Comparison of ENCODE assay signal across 18 cellular contexts in genomic region chr1:43056981-43057391, GRCh38.
DNase-seq lines count a peak whose midpoint lies in the region; ATAC-seq, FAIRE-seq and TF ChIP-seq lines count a peak whose summit lies in the region.
"Had no signal": no experiment of that assay in that cellular context is flagged by ENCODE, and none has a peak within 500 bp of the region (broad histone marks: within the 10 kb centered on the region; RNA-seq: fewer than 3 reads in every experiment).

No MANE protein-coding gene starts in this region.

- FAIRE-seq in GM12892 (lab: Jason Lieb, UNC): no peak
- FAIRE-seq: TTC549 had no signal

- H3K27me3 Mint-ChIP-seq in brain: no peaks in the 10 kb centered on the region
- H3K27me3 Mint-ChIP-seq: activated CD4-positive, alpha-beta T cell treated with anti-CD3 and anti-CD28 coated beads, Interleukin-2, amount 10 ng/mL, durations not matched to agents 7 days and 5 days had no signal

- DNase-seq in EL (peak; percentile 29), fibroblast of villous mesenchyme (ENCODE audit: low read depth) (peak; percentile 81), sciatic nerve (ENCODE audit: low spot score) (no peak), ACHN (no peak), GM12892 (ENCODE audit: insufficient read length) (no peak), NCI-H1092 treated with DMSO at 0.1 percent for 48 hours (lab: John Stamatoyannopoulos, UW) (no peak)
- DNase-seq: activated CD4-positive, alpha-beta T cell treated with anti-CD3 and anti-CD28 coated beads, Interleukin-2, amount 10 ng/mL, durations not matched to agents 7 days and 5 days; activated naive CD8-positive, alpha-beta T cell treated with anti-CD3 and anti-CD28 coated beads for 36 hours; activated T-cell treated with anti-CD3 and anti-CD28 coated beads, Interleukin-2, amount 50 U/mL, for 1 hour; effector memory CD8-positive, alpha-beta T cell; islet precursor cell; mammary epithelial cell; NCI-H187 treated with DMSO at 0.1 percent for 48 hours; RPMI8226 had no signal

- no peaks in the 10 kb centered on the region for H3K36me3 Mint-ChIP-seq in brain

- peak overlapping the region in 4 of 5 experiments; percentile 32 to 94 (median 91) for H3K27ac Mint-ChIP-seq in brain
- H3K27ac Mint-ChIP-seq: activated CD4-positive, alpha-beta T cell treated with anti-CD3 and anti-CD28 coated beads, Interleukin-2, amount 10 ng/mL, durations not matched to agents 7 days and 5 days; activated naive CD8-positive, alpha-beta T cell treated with anti-CD3 and anti-CD28 coated beads for 36 hours had no signal

- no peak overlapping the region for H3K4me3 ChIP-seq in fibroblast of villous mesenchyme (ENCODE audit: low read depth, low read length)

- H3K9me3 Mint-ChIP-seq in brain: peaks cover 0 to 5% (median 0%) of the 10 kb centered on the region in 5 experiments
- H3K9me3 Mint-ChIP-seq: activated CD4-positive, alpha-beta T cell treated with anti-CD3 and anti-CD28 coated beads, Interleukin-2, amount 10 ng/mL, durations not matched to agents 7 days and 5 days; activated naive CD8-positive, alpha-beta T cell treated with anti-CD3 and anti-CD28 coated beads for 36 hours; effector memory CD8-positive, alpha-beta T cell; stimulated activated naive CD8-positive, alpha-beta T cell treated with anti-CD3 and anti-CD28 coated beads, Interleukin-15, Interleukin-2, amounts not matched to agents 100 ng/mL and 50 ng/mL, for 24 hours had no signal

- TF ChIP-seq POLR2A in GM12892 (IDR thresholded peaks at IDR 0.05; ENCODE audit: low read depth, low read length): no peak

- ATAC-seq in sciatic nerve (peak; percentile 48), HG03025 (IDR thresholded peaks at IDR 0.05; ENCODE audit: low FRiP score, unreplicated experiment) (no peak)

- TF ChIP-seq CTCF in brain (conservative IDR thresholded peaks at IDR 0.05) (no peak), fibroblast of villous mesenchyme (IDR thresholded peaks at IDR 0.05; ENCODE audit: insufficient read depth, low read depth, low read length) (no peak)

- no peak overlapping the region for H3K4me3 Mint-ChIP-seq in brain
- H3K4me3 Mint-ChIP-seq: activated CD4-positive, alpha-beta T cell treated with anti-CD3 and anti-CD28 coated beads, Interleukin-2, amount 10 ng/mL, durations not matched to agents 7 days and 5 days; activated naive CD8-positive, alpha-beta T cell treated with anti-CD3 and anti-CD28 coated beads for 36 hours; effector memory CD8-positive, alpha-beta T cell; stimulated activated naive CD8-positive, alpha-beta T cell treated with anti-CD3 and anti-CD28 coated beads, Interleukin-15, Interleukin-2, amounts not matched to agents 100 ng/mL and 50 ng/mL, for 24 hours had no signal

- intact Hi-C loops in sciatic nerve (cut with DNase I): no loop called here

- H3K4me1 Mint-ChIP-seq in brain: peaks cover 67% of the 10 kb centered on the region

- in situ Hi-C loops in ACHN (cut with HindIII; ENCODE audit: low pct_ligation_motif_present, low pct_unique_long_range_greater_than_20kb, low sequenced_read_pairs): loop anchor here (25.0 kb wide), 1 partner anchor 145 kb away; no protein-coding TSS in a partner anchor

Comparison
In these comparisons a context has a peak if more than half of its experiments do, and no peak if none do; other contexts are left out.
1. DNase-seq: peak in EL (single experiment) and fibroblast of villous mesenchyme (single experiment); none in sciatic nerve (single experiment), ACHN (single experiment), GM12892 (single experiment) and NCI-H1092 treated with DMSO at 0.1 percent for 48 hours (single experiment).